10 cellular contexts compared by ENCODE assay signal in the genomic region with DNA sequence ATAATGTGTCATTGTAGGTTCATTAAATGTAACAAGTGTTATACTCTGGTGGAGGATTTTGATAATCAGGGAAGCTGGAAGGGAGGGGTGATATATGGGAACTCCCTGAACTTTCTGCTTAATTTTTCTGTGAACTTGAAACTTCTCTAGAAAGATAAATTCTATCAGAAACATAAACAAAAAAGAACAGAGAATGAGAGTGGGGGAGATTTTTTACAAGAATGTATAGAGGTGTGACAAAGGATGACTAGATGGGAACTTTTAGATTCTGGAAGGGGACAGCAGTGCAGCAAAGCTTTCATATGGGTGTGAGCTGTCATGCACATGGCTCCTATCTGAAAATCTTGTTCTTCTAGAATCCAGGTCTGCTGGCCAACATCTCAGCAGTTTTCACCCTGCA. TPM values are rescaled to one million over a fixed set of nuclear protein-coding genes. Genes with fewer than 3 reads are reported as not detected.
"Had no signal": no experiment of that assay in that cellular context is flagged by ENCODE, and none has a peak within 500 bp of the region (broad histone marks: within the 10 kb centered on the region; RNA-seq: fewer than 3 reads in every experiment).

A gene with protein sequence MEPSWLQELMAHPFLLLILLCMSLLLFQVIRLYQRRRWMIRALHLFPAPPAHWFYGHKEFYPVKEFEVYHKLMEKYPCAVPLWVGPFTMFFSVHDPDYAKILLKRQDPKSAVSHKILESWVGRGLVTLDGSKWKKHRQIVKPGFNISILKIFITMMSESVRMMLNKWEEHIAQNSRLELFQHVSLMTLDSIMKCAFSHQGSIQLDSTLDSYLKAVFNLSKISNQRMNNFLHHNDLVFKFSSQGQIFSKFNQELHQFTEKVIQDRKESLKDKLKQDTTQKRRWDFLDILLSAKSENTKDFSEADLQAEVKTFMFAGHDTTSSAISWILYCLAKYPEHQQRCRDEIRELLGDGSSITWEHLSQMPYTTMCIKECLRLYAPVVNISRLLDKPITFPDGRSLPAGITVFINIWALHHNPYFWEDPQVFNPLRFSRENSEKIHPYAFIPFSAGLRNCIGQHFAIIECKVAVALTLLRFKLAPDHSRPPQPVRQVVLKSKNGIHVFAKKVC (plus strand): TSS at position 301 of the 400 bp plus-strand sequence. CDS start 260 bp downstream, outside the sequence.

- H3K4me1 ChIP-seq: HAP-1 had no signal

- ATAC-seq: HCT116, K562 had no signal

- H3K9me3 ChIP-seq: HAP-1 had no signal

- H3K9ac ChIP-seq: GM23248 had no signal

- H2AFZ ChIP-seq: GM23248 had no signal

- H3K27ac ChIP-seq: GM23248 had no signal

- DNase-seq: GM23248, GOT3, H7, HFFc6, IMR-90 had no signal

- H3K4me3 ChIP-seq: GM23248, HAP-1, K562 had no signal

- H3K36me3 ChIP-seq: HAP-1 had no signal

RNA-seq across cellular contexts. Expression of the gene that starts here (rescaled TPM):
- total RNA-seq: GM23248, H4, H7, HFFc6, HT-29, IMR-90, K562 had no signal
